In the genomic region with DNA sequence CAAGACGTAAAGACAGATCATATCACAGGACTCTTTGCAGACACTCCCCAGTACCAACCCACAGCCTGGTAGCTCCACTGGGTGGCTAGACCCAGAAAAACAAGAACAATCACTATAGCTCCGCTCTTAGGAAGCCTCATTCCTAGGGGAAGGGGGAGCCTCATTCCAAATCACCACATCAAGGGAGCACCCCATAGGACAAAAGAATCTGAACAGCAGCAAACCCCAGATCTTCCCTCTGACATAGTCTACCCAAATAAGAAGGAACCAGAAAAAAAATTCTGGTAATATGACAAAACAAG, we compare ENCODE assay signal across 1 cellular context.
TF ChIP-seq lines count a peak whose summit lies in the region.

No MANE protein-coding gene starts in this region.

TF ChIP-seq in HepG2, 621 proteins besides CTCF, POLR2A, EP300 and RAD21 (continued from another document):
- TF ChIP-seq ZNF142 (CRISPR knock-in tag; IDR thresholded peaks at IDR 0.05) = no peak
- TF ChIP-seq ZMAT5 (CRISPR knock-in tag; IDR thresholded peaks at IDR 0.05; ENCODE audit: borderline replicate concordance, low read depth) = no peak
- no peak for TF ChIP-seq ZNF782 (CRISPR knock-in tag; IDR thresholded peaks at IDR 0.05; ENCODE audit: borderline replicate concordance)
- no peak for TF ChIP-seq SIN3A (IDR thresholded peaks at IDR 0.05; ENCODE audit: borderline replicate concordance, low read depth, low read length)
- TF ChIP-seq ZNF800 (CRISPR knock-in tag; IDR thresholded peaks at IDR 0.05) = no peak
